9 cellular contexts compared by ENCODE assay signal in genomic region chr5:142981886-142982820, GRCh38.
DNase-seq lines count a peak whose midpoint lies in the region; ATAC-seq and TF ChIP-seq lines count a peak whose summit lies in the region.
"Had no signal": no experiment of that assay in that cellular context is flagged by ENCODE, and none has a peak within 500 bp of the region (broad histone marks: within the 10 kb centered on the region; RNA-seq: fewer than 3 reads in every experiment).

No MANE protein-coding gene starts in this region.

- peak overlapping the region; percentile 96 for H3K18ac ChIP-seq in neuronal stem cell (ENCODE audit: low read length)

- no peaks in the 10 kb centered on the region for H3K36me3 ChIP-seq in WERI-Rb-1
- H3K36me3 ChIP-seq in neuronal stem cell (replicated peaks in 1 of 2; ENCODE audit: control insufficient read depth in 2 of 2, insufficient read depth in 2 of 2, low read length in 2 of 2): no peaks in the 10 kb centered on the region

- peak overlapping the region; percentile 18 for H3K4me2 ChIP-seq in neuronal stem cell (ENCODE audit: insufficient read depth, low read length, poor library complexity, severe bottlenecking)

- H2BK120ac ChIP-seq in neuronal stem cell (ENCODE audit: low read depth, low read length): no peak overlapping the region

- no peak overlapping the region for H3K23ac ChIP-seq in neuronal stem cell (ENCODE audit: low read depth, low read length, poor library complexity)

- H3K27ac ChIP-seq in WERI-Rb-1 (peak overlapping the region; percentile 59), neuronal stem cell (replicated peaks; ENCODE audit: low read length) (peak overlapping the region; percentile 78)

- H4K91ac ChIP-seq in neuronal stem cell (ENCODE audit: low read depth, low read length, poor library complexity): no peak overlapping the region

- no CpG with 5 or more reads among the region's 6 CpGs for WGBS in neuronal stem cell (ENCODE audit: extremely low coverage in 2 of 2, insufficient read length in 2 of 2, insufficient replicate concordance in 1 of 2), 2 donors

- peak overlapping the region; percentile 83 for H2AFZ ChIP-seq in neuronal stem cell (ENCODE audit: low read length)

- peak; percentile 5 for DNase-seq in NCI-H2227 (lab: John Stamatoyannopoulos, UW; ENCODE audit: unreplicated experiment)
- no peak for DNase-seq in NCI-H2227 treated with DMSO at 0.1 percent for 48 hours (lab: John Stamatoyannopoulos, UW)
- DNase-seq in WERI-Rb-1: peak; percentile 86
- DNase-seq in fibroblast of the conjunctiva (ENCODE audit: low read depth): peak; percentile 55
- peak; percentile 33 for DNase-seq in neuronal stem cell (ENCODE audit: low spot score)
- DNase-seq: activated B cell treated with CpG ODN at 0.5 μM for 24 hours had no signal

- no peak overlapping the region for H2BK5ac ChIP-seq in neuronal stem cell (ENCODE audit: low read length)

- no peak for TF ChIP-seq CTCF in WERI-Rb-1 (IDR thresholded peaks at IDR 0.05; ENCODE audit: low read depth, low read length)

- peak overlapping the region; percentile 42 for H3K14ac ChIP-seq in neuronal stem cell (ENCODE audit: low read length)

- no peak overlapping the region for H3K4me3 ChIP-seq in WERI-Rb-1 (ENCODE audit: low read depth, low read length)
- no peak overlapping the region for H3K4me3 ChIP-seq in neuronal stem cell (ENCODE audit: low read length in 2 of 2)

- H2AK5ac ChIP-seq in neuronal stem cell (ENCODE audit: low read depth, low read length): no peak overlapping the region

- H4K8ac ChIP-seq in neuronal stem cell (ENCODE audit: low read depth, low read length): no peak overlapping the region

- H3K79me1 ChIP-seq in neuronal stem cell (ENCODE audit: low read depth, low read length): no peaks in the 10 kb centered on the region

- H3K9ac ChIP-seq in neuronal stem cell (ENCODE audit: low read depth, low read length, poor library complexity): no peak overlapping the region

- peaks cover 20 to 21% of the 10 kb centered on the region in 2 donors for H3K4me1 ChIP-seq in neuronal stem cell (ENCODE audit: control insufficient read depth in 2 of 2, insufficient read depth in 1 of 2, low read depth in 1 of 2, low read length in 2 of 2)

- H2BK12ac ChIP-seq in neuronal stem cell (ENCODE audit: low read length): no peak overlapping the region

- no peak overlapping the region for H2BK15ac ChIP-seq in neuronal stem cell (ENCODE audit: low read length)

- H3K4ac ChIP-seq in neuronal stem cell (ENCODE audit: low read length): no peak overlapping the region

- no peak for ATAC-seq in HG02798 (IDR thresholded peaks at IDR 0.05; ENCODE audit: poor library complexity, unreplicated experiment)
- ATAC-seq in GM21526 (IDR thresholded peaks at IDR 0.05; ENCODE audit: low FRiP score, unreplicated experiment): no peak
- ATAC-seq in HG03432 (IDR thresholded peaks at IDR 0.05; ENCODE audit: unreplicated experiment): no peak

- H3K27me3 ChIP-seq in WERI-Rb-1 (ENCODE audit: insufficient read depth, low read depth, severe bottlenecking) (no peaks in the 10 kb centered on the region), neuronal stem cell (ENCODE audit: control insufficient read depth in 3 of 3, insufficient read depth in 3 of 3, low read depth in 1 of 3, low read length in 3 of 3) (no peaks in the 10 kb centered on the region)

- no peaks in the 10 kb centered on the region for H3K9me3 ChIP-seq in WERI-Rb-1 (ENCODE audit: severe bottlenecking)
- H3K9me3 ChIP-seq in neuronal stem cell (replicated peaks in 1 of 2; ENCODE audit: control insufficient read depth in 2 of 2, insufficient read depth in 1 of 2, low read depth in 1 of 2, low read length in 2 of 2): no peaks in the 10 kb centered on the region
